1 cellular context compared by ENCODE assay signal in the genomic region with DNA sequence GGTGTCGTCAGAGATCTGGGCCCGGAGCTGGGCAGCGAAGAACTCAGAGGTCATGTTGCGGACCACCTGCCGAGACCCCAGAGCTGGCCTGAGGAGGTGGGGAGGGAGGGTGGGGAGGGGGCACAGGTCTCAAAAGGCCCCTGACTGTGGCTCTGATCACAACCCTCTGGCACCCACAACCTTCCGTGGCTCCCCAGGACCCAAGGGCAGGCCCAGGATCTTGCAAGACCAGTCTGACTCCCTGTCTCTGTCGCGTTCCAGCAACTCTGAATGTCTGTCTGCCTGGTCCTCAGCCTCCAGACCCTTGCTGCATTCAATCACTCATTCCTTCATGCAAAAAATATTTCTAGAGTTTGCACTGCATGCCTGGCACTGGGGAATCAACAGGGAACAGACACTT. TPM values are rescaled to one million over a fixed set of nuclear protein-coding genes. Genes with fewer than 3 reads are reported as not detected.
"Had no signal": no experiment of that assay in that cellular context is flagged by ENCODE, and none has a peak within 500 bp of the region (broad histone marks: within the 10 kb centered on the region; RNA-seq: fewer than 3 reads in every experiment).

No MANE protein-coding gene starts in this region.

RNA-seq across cellular contexts. Expression of a gene that starts 4.5 kb away (rescaled TPM):
- total RNA-seq: foreskin keratinocyte had no signal
- polyA plus RNA-seq: foreskin keratinocyte had no signal
